ENCODE assay signal across 1 cellular context in genomic region chr7:108406474-108406873, GRCh38.
TF ChIP-seq lines count a peak whose summit lies in the region.

No MANE protein-coding gene starts in this region.

TF ChIP-seq in HEK293, 187 proteins besides CTCF, POLR2A, EP300 and RAD21 (continued from another document and continues in another):
- TF ChIP-seq ZBTB6 (tag by site-specific recombination; IDR thresholded peaks at IDR 0.05) (peak; percentile 58; the same call in 1 of the 2 replicates), ZNF658 (tag by site-specific recombination; IDR thresholded peaks at IDR 0.05) (no peak), SCRT1 (tag by site-specific recombination; IDR thresholded peaks at IDR 0.05; ENCODE audit: borderline replicate concordance) (no peak), PATZ1 (tag by site-specific recombination; IDR thresholded peaks at IDR 0.05) (no peak), ZNF76 (tag by site-specific recombination; IDR thresholded peaks at IDR 0.05; ENCODE audit: borderline replicate concordance, low read depth) (0 out of 2 replicates have a peak, but pooled peaks have one; percentile 24), ZSCAN16 (tag by site-specific recombination; IDR thresholded peaks at IDR 0.05) (no peak), ZBTB10 (tag by site-specific recombination; IDR thresholded peaks at IDR 0.05) (no peak), ZNF677 (tag by site-specific recombination; IDR thresholded peaks at IDR 0.05) (no peak), ZNF518A (tag by site-specific recombination; conservative IDR thresholded peaks at IDR 0.05; ENCODE audit: low read depth) (no peak), ZNF837 (tag by site-specific recombination; IDR thresholded peaks at IDR 0.05) (no peak), ZNF169 (tag by site-specific recombination; IDR thresholded peaks at IDR 0.05) (no peak), ZNF292 (tag by site-specific recombination; IDR thresholded peaks at IDR 0.05; ENCODE audit: borderline replicate concordance, low read depth) (no peak), ZBTB8A (tag by site-specific recombination; IDR thresholded peaks at IDR 0.05) (no peak), ZNF311 (tag by site-specific recombination; IDR thresholded peaks at IDR 0.05; ENCODE audit: borderline replicate concordance) (no peak), ZNF776 (tag by site-specific recombination; IDR thresholded peaks at IDR 0.05; ENCODE audit: borderline replicate concordance) (no peak), ZNF521 (tag by site-specific recombination; IDR thresholded peaks at IDR 0.05) (no peak), ZNF843 (tag by site-specific recombination; IDR thresholded peaks at IDR 0.05) (peak; percentile 75), ZBTB1 (tag by site-specific recombination; IDR thresholded peaks at IDR 0.05) (no peak), PRDM6 (tag by site-specific recombination; IDR thresholded peaks at IDR 0.05) (peak; percentile 85), ZNF473 (tag by site-specific recombination; IDR thresholded peaks at IDR 0.05) (no peak), ZFHX2 (tag by site-specific recombination; conservative IDR thresholded peaks at IDR 0.05) (no peak), ZNF549 (tag by site-specific recombination; IDR thresholded peaks at IDR 0.05) (no peak), HOXA7 (CRISPR knock-in tag; IDR thresholded peaks at IDR 0.05; ENCODE audit: borderline replicate concordance) (no peak), ZNF701 (tag by site-specific recombination; IDR thresholded peaks at IDR 0.05) (no peak), ZNF223 (tag by site-specific recombination; IDR thresholded peaks at IDR 0.05) (no peak), MYNN (tag by site-specific recombination; IDR thresholded peaks at IDR 0.05; ENCODE audit: borderline replicate concordance) (no peak), WT1 (tag by site-specific recombination; IDR thresholded peaks at IDR 0.05) (peak; percentile 92), ZNF214 (tag by site-specific recombination; IDR thresholded peaks at IDR 0.05; ENCODE audit: borderline replicate concordance) (no peak), ZNF138 (tag by site-specific recombination; IDR thresholded peaks at IDR 0.05; ENCODE audit: borderline replicate concordance) (no peak), SP7 (tag by site-specific recombination; IDR thresholded peaks at IDR 0.05) (0 out of 2 replicates have a peak, but pooled peaks have one; percentile 25), ZFP3 (tag by site-specific recombination; IDR thresholded peaks at IDR 0.05; ENCODE audit: low read depth) (no peak)
- TF ChIP-seq, protein P1, sequence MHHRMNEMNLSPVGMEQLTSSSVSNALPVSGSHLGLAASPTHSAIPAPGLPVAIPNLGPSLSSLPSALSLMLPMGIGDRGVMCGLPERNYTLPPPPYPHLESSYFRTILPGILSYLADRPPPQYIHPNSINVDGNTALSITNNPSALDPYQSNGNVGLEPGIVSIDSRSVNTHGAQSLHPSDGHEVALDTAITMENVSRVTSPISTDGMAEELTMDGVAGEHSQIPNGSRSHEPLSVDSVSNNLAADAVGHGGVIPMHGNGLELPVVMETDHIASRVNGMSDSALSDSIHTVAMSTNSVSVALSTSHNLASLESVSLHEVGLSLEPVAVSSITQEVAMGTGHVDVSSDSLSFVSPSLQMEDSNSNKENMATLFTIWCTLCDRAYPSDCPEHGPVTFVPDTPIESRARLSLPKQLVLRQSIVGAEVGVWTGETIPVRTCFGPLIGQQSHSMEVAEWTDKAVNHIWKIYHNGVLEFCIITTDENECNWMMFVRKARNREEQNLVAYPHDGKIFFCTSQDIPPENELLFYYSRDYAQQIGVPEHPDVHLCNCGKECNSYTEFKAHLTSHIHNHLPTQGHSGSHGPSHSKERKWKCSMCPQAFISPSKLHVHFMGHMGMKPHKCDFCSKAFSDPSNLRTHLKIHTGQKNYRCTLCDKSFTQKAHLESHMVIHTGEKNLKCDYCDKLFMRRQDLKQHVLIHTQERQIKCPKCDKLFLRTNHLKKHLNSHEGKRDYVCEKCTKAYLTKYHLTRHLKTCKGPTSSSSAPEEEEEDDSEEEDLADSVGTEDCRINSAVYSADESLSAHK (tag by site-specific recombination; IDR thresholded peaks at IDR 0.05) = peak; percentile 50; the same call in 1 of the 2 replicates
- TF ChIP-seq, protein P2, sequence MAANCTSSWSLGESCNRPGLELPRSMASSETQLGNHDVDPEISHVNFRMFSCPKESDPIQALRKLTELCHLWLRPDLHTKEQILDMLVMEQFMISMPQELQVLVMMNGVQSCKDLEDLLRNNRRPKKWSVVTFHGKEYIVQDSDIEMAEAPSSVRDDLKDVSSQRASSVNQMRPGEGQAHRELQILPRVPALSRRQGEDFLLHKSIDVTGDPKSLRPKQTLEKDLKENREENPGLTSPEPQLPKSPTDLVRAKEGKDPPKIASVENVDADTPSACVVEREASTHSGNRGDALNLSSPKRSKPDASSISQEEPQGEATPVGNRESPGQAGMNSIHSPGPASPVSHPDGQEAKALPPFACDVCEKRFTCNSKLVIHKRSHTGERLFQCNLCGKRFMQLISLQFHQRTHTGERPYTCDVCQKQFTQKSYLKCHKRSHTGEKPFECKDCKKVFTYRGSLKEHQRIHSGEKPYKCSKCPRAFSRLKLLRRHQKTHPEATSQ (tag by site-specific recombination; IDR thresholded peaks at IDR 0.05) = no peak
- TF ChIP-seq, protein P3, sequence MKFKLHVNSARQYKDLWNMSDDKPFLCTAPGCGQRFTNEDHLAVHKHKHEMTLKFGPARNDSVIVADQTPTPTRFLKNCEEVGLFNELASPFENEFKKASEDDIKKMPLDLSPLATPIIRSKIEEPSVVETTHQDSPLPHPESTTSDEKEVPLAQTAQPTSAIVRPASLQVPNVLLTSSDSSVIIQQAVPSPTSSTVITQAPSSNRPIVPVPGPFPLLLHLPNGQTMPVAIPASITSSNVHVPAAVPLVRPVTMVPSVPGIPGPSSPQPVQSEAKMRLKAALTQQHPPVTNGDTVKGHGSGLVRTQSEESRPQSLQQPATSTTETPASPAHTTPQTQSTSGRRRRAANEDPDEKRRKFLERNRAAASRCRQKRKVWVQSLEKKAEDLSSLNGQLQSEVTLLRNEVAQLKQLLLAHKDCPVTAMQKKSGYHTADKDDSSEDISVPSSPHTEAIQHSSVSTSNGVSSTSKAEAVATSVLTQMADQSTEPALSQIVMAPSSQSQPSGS (tag by site-specific recombination; IDR thresholded peaks at IDR 0.05; ENCODE audit: low read depth) = no peak
- TF ChIP-seq, protein P4, sequence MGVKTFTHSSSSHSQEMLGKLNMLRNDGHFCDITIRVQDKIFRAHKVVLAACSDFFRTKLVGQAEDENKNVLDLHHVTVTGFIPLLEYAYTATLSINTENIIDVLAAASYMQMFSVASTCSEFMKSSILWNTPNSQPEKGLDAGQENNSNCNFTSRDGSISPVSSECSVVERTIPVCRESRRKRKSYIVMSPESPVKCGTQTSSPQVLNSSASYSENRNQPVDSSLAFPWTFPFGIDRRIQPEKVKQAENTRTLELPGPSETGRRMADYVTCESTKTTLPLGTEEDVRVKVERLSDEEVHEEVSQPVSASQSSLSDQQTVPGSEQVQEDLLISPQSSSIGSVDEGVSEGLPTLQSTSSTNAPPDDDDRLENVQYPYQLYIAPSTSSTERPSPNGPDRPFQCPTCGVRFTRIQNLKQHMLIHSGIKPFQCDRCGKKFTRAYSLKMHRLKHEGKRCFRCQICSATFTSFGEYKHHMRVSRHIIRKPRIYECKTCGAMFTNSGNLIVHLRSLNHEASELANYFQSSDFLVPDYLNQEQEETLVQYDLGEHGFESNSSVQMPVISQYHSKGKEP (tag by site-specific recombination; IDR thresholded peaks at IDR 0.05) = peak; percentile 92
- TF ChIP-seq, protein P5, sequence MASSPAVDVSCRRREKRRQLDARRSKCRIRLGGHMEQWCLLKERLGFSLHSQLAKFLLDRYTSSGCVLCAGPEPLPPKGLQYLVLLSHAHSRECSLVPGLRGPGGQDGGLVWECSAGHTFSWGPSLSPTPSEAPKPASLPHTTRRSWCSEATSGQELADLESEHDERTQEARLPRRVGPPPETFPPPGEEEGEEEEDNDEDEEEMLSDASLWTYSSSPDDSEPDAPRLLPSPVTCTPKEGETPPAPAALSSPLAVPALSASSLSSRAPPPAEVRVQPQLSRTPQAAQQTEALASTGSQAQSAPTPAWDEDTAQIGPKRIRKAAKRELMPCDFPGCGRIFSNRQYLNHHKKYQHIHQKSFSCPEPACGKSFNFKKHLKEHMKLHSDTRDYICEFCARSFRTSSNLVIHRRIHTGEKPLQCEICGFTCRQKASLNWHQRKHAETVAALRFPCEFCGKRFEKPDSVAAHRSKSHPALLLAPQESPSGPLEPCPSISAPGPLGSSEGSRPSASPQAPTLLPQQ (tag by site-specific recombination; IDR thresholded peaks at IDR 0.05) = no peak
